Comparison of ENCODE assay signal across 14 cellular contexts in genomic region chr17:73308959-73309358, GRCh38. TPM values are rescaled to one million over a fixed set of nuclear protein-coding genes. Genes with fewer than 3 reads are reported as not detected.
DNase-seq lines count a peak whose midpoint lies in the region; ATAC-seq and TF ChIP-seq lines count a peak whose summit lies in the region.
"Not testable (repeated sequence)": the region's sequence is repeated elsewhere in the genome, so short reads cannot be mapped to it uniquely, and the experiment has no call there.
"Had no signal": no experiment of that assay in that cellular context is flagged by ENCODE, and none has a peak within 500 bp of the region (broad histone marks: within the 10 kb centered on the region; RNA-seq: fewer than 3 reads in every experiment).

No MANE protein-coding gene starts in this region.

- in situ Hi-C loops in Panc1 (cut with HindIII; ENCODE audit: low pct_unique_long_range_greater_than_20kb, low sequenced_read_pairs); gastrocnemius medialis (cut with MboI; ENCODE audit: low sequenced_read_pairs in 4 of 4): not testable (repeated sequence)

- H3K36me3 ChIP-seq in Panc1 (ENCODE audit: control insufficient read depth, insufficient read depth, low read length); body of pancreas (replicated peaks in 1 of 2; ENCODE audit: insufficient read depth in 1 of 2, low read depth in 2 of 2); left ventricle myocardium inferior; mucosa of rectum (ENCODE audit: control insufficient read depth in 2 of 2, insufficient read depth in 2 of 2, low read length in 2 of 2); gastrocnemius medialis; tibial nerve: not testable (repeated sequence)

- not testable (repeated sequence) for TF ChIP-seq POLR2A in body of pancreas (IDR thresholded peaks at IDR 0.05); gastrocnemius medialis (IDR thresholded peaks at IDR 0.05); tibial nerve (IDR thresholded peaks at IDR 0.05)

- intact Hi-C loops in Panc1 (cut with micrococcal nuclease; ENCODE audit: unreplicated experiment): loop anchor here (5.0 kb wide), 1 partner anchor 58 kb away; no protein-coding TSS in a partner anchor
- intact Hi-C loops in body of pancreas (cut with DNase I); left ventricle myocardium inferior (cut with micrococcal nuclease); gastrocnemius medialis (cut with DNase I; ENCODE audit: low total_unique reads): not testable (repeated sequence)

- H3K4me3 ChIP-seq in Panc1 (ENCODE audit: low read depth in 2 of 2, low read length in 2 of 2) (peak overlapping the region; percentile 90), left ventricle myocardium inferior (peak overlapping the region; percentile 81), mucosa of rectum (ENCODE audit: low read length in 2 of 2) (peak overlapping the region; percentile 86 to 87), gastrocnemius medialis (peak overlapping the region; percentile 82 to 100 (median 94)), tibial nerve (peak overlapping the region in 3 of 4 donors; percentile 90 to 99 (median 96))
- H3K4me3 ChIP-seq in body of pancreas: not testable (repeated sequence)

- peak overlapping the region in 1 of 2 donors; percentile 99 for H3K9ac ChIP-seq in mucosa of rectum (ENCODE audit: low read depth in 1 of 2, low read length in 2 of 2)

- CTCF ChIA-PET in Panc1 (lab: Charles Lee): interaction anchor here (0.7 to 5.7 kb wide), 2 partner anchors 54 to 61 kb away, joined by 3 to 34 read pairs; no protein-coding TSS in a partner anchor

- H3K27ac ChIP-seq in C4-2B (peak overlapping the region; percentile 99), Panc1 (ENCODE audit: low read length) (peak overlapping the region; percentile 86), body of pancreas (peak overlapping the region; percentile 96 to 99 (median 96)), epithelial cell of prostate (peak overlapping the region; percentile 87), left ventricle myocardium inferior (replicated peaks) (peak overlapping the region; percentile 98), mucosa of rectum (ENCODE audit: low read depth in 2 of 2, low read length in 2 of 2) (peak overlapping the region; percentile 99 to 100), gastrocnemius medialis (peak overlapping the region; percentile 92 to 100 (median 98)), tibial nerve (peak overlapping the region; percentile 95 to 99 (median 99))

- peaks cover 55% of the 10 kb centered on the region for H3K4me1 ChIP-seq in Panc1 (ENCODE audit: control insufficient read depth, insufficient read depth, low read length)
- H3K4me1 ChIP-seq in body of pancreas: peaks cover 63% of the 10 kb centered on the region
- peaks cover 84% of the 10 kb centered on the region for H3K4me1 ChIP-seq in left ventricle myocardium inferior
- peaks cover 49% of the 10 kb centered on the region in 2 donors for H3K4me1 ChIP-seq in mucosa of rectum (ENCODE audit: control insufficient read depth in 2 of 2, insufficient read depth in 2 of 2, low read length in 2 of 2)
- peaks cover 43 to 62% of the 10 kb centered on the region in 2 donors for H3K4me1 ChIP-seq in gastrocnemius medialis
- H3K4me1 ChIP-seq in tibial nerve: peaks cover 3 to 67% (median 55%) of the 10 kb centered on the region in 4 donors

- H3K9me3 ChIP-seq in Panc1 (ENCODE audit: control insufficient read depth, insufficient read depth, low read depth, low read length); body of pancreas; left ventricle myocardium inferior (replicated peaks); mucosa of rectum (ENCODE audit: control insufficient read depth in 2 of 2, low read length in 2 of 2); gastrocnemius medialis; tibial nerve: not testable (repeated sequence)

- POLR2A ChIA-PET in Panc1 (lab: Charles Lee): interaction anchor here (0.6 kb wide), 1 partner anchor 584 kb away, joined by 5 read pairs; no protein-coding TSS in a partner anchor

- not testable (repeated sequence) for ATAC-seq in Panc1, body of pancreas, gastrocnemius medialis

- not testable (repeated sequence) for BruUV-seq in Panc1 (replicated peaks; lab: Mats Ljungman, UMichigan)

- TF ChIP-seq CTCF in C4-2B (conservative IDR thresholded peaks at IDR 0.05); Panc1 (IDR thresholded peaks at IDR 0.05); body of pancreas (IDR thresholded peaks at IDR 0.05); left ventricle myocardium inferior (IDR thresholded peaks at IDR 0.05; ENCODE audit: borderline replicate concordance); gastrocnemius medialis (IDR thresholded peaks at IDR 0.05 in 4 of 5, conservative IDR thresholded peaks at IDR 0.05 in 1 of 5); tibial nerve (IDR thresholded peaks at IDR 0.05): not testable (repeated sequence)

- WGBS in body of pancreas, 2 donors: 20 to 30% methylated on average over 5 of the region's 5 CpGs
- 60 to 70% methylated on average over 5 of the region's 5 CpGs for WGBS in tibial nerve, 2 donors

- DNase-seq in Panc1 (ENCODE audit: low read depth, low spot score); epithelial cell of prostate (ENCODE audit: low read depth, low spot score); left ventricle myocardium inferior; gastrocnemius medialis; tibial nerve (ENCODE audit: low spot score in 2 of 2): not testable (repeated sequence)
- peak in 2 of 4 donors; percentile 43 to 44 for DNase-seq in body of pancreas

- TF ChIP-seq EP300 in tibial nerve (IDR thresholded peaks at IDR 0.05): not testable (repeated sequence)

- H3K27me3 ChIP-seq in Panc1 (ENCODE audit: control insufficient read depth, insufficient read depth, low read length); body of pancreas; left ventricle myocardium inferior (ENCODE audit: low read depth); mucosa of rectum (ENCODE audit: control insufficient read depth in 2 of 2, insufficient read depth in 2 of 2, low read length in 2 of 2); gastrocnemius medialis; tibial nerve: not testable (repeated sequence)

RNA-seq across cellular contexts. Expression of gene CDC42EP4, which starts 2.8 kb away (rescaled TPM):
- total RNA-seq in Panc1 (2021; ENCODE audit: unreplicated experiment) (65.9 TPM), body of pancreas (10 to 100 TPM; 47.0 to 60.6 TPM), left ventricle myocardium inferior (34.0 TPM), gastrocnemius medialis (10 to 100 TPM; 35.8 to 57.0 (median 47.1) TPM), tibial nerve (100 to 1,000 TPM in 3 of 4 donors, 10 to 100 TPM in 1; 93.3 to 121 (median 117) TPM)
- polyA plus RNA-seq in Panc1 (2012; ENCODE audit: insufficient read length): 69.7 TPM

RNA-seq across cellular contexts. Expression of gene CPSF4L, which starts 47.3 kb away (rescaled TPM):
- total RNA-seq in Panc1 (2021; ENCODE audit: unreplicated experiment) (not detected), body of pancreas (not detected), left ventricle myocardium inferior (not detected), gastrocnemius medialis (not detected), tibial nerve (not detected)
- polyA plus RNA-seq in Panc1 (2012; ENCODE audit: insufficient read length): not detected
- total RNA-seq: activated CD8-positive, alpha-beta T cell treated with anti-CD3 and anti-CD28 coated beads, Interleukin-2, amount 10 ng/mL, durations not matched to agents 7 days and 5 days; activated naive CD4-positive, alpha-beta T cell treated with anti-CD3 and anti-CD28 coated beads for 36 hours; HT1080; LHCN-M2; neural crest cell had no signal
- polyA plus RNA-seq: aorta had no signal
